ENCODE assay signal across 14 cellular contexts in genomic region chr17:60086822-60087591, GRCh38. TPM values are rescaled to one million over a fixed set of nuclear protein-coding genes. Genes with fewer than 3 reads are reported as not detected.
DNase-seq lines count a peak whose midpoint lies in the region; ATAC-seq and TF ChIP-seq lines count a peak whose summit lies in the region.
"Had no signal": no experiment of that assay in that cellular context is flagged by ENCODE, and none has a peak within 500 bp of the region (broad histone marks: within the 10 kb centered on the region; RNA-seq: fewer than 3 reads in every experiment).

No MANE protein-coding gene starts in this region.

- DNase-seq in MCF 10A (ENCODE audit: unreplicated experiment) (peak; percentile 68), mammary epithelial cell (no peak), T-helper 17 cell (no peak), fibroblast of villous mesenchyme (ENCODE audit: low read depth) (peak; percentile 63), NCI-H1436 (lab: John Stamatoyannopoulos, UW) (no peak), immature natural killer cell (no peak)
- no peak for DNase-seq in activated effector memory CD4-positive, alpha-beta T cell treated with anti-CD3 and anti-CD28 coated beads, Interleukin-2, amount 50 U/mL, for 16 hours
- DNase-seq: effector CD8-positive, alpha-beta T cell; small intestine had no signal

- POLR2A ChIA-PET in MCF 10A (lab: Yijun Ruan, JAX): interaction anchor here (0.6 to 2.3 kb wide), 9 partner anchors 7 to 730 kb away, joined by 3 to 20 read pairs (median 4); partner anchors contain the start of genes BCAS3 and HEATR6

- H3K9me3 ChIP-seq in mammary epithelial cell (replicated peaks; ENCODE audit: insufficient read depth, low read length) (no peaks in the 10 kb centered on the region), T-helper 17 cell (ENCODE audit: control insufficient read depth, low read length, poor library complexity, severe bottlenecking) (no peaks in the 10 kb centered on the region)

- no peaks in the 10 kb centered on the region for H3K27me3 ChIP-seq in mammary epithelial cell (ENCODE audit: insufficient read depth, low read length)

- no peak overlapping the region for H3K4me2 ChIP-seq in mammary epithelial cell (ENCODE audit: insufficient read depth, low read depth, low read length)

- H3K4me1 ChIP-seq in mammary epithelial cell (ENCODE audit: insufficient read depth, low read length): peaks cover 13% of the 10 kb centered on the region

- H3K27ac ChIP-seq in mammary epithelial cell (ENCODE audit: insufficient read depth, low read depth, low read length): no peak overlapping the region

- H3K4me1 Mint-ChIP-seq in MCF 10A (ENCODE audit: insufficient read depth, unreplicated experiment) (peaks cover 29% of the 10 kb centered on the region), T-helper 17 cell (peaks cover 9% of the 10 kb centered on the region), immature natural killer cell (no peaks in the 10 kb centered on the region)
- H3K4me1 Mint-ChIP-seq: stimulated activated effector memory CD8-positive, alpha-beta T cell treated with anti-CD3 and anti-CD28 coated beads, Interleukin-12 subunit alpha, Interleukin-12 subunit beta, amount 100 ng/mL, for 72 hours had no signal

- intact Hi-C loops in MCF 10A (cut with micrococcal nuclease): no loop called here
- intact Hi-C loops in mammary epithelial cell (cut with micrococcal nuclease): loop anchor here (10.0 kb wide), 1 partner anchor 48 kb away; no protein-coding TSS in a partner anchor

- no peaks in the 10 kb centered on the region for H3K9me3 Mint-ChIP-seq in MCF 10A (ENCODE audit: unreplicated experiment)
- no peaks in the 10 kb centered on the region for H3K9me3 Mint-ChIP-seq in immature natural killer cell
- H3K9me3 Mint-ChIP-seq: activated T-helper 1 cell treated with anti-CD3 and anti-CD28 coated beads, Interleukin-12 subunit alpha, Interleukin-12 subunit beta, Interleukin-2, Interleukin-4 antibody, amounts not matched to agents 30 ng/mL and 10 ng/mL and 1 ng/mL, durations not matched to agents 14 hours and 24 hours and 36 hours; stimulated activated effector memory CD8-positive, alpha-beta T cell treated with anti-CD3 and anti-CD28 coated beads, Interleukin-12 subunit alpha, Interleukin-12 subunit beta, amount 100 ng/mL, for 72 hours; T-helper 2 cell treated with Interferon-gamma antibody and Interleukin-4, amounts not matched to agents 5 μg/mL and 100 μg/mL, for 36 hours had no signal

- CTCF ChIA-PET in MCF 10A (lab: Yijun Ruan, JAX): interaction anchor here (0.6 to 0.9 kb wide), 2 partner anchors 9 to 11 kb away, joined by 3 to 4 read pairs; partner anchors contain the start of gene HEATR6
- CTCF ChIA-PET in mammary epithelial cell (lab: Charles Lee; ENCODE audit: low non-redundant PET): no interaction called here

- no peaks in the 10 kb centered on the region for H3K36me3 ChIP-seq in mammary epithelial cell (ENCODE audit: insufficient read depth, low read length)

- peaks cover 17% of the 10 kb centered on the region for H3K36me3 Mint-ChIP-seq in MCF 10A (ENCODE audit: insufficient read depth, unreplicated experiment)
- peaks cover 5% of the 10 kb centered on the region for H3K36me3 Mint-ChIP-seq in T-helper 17 cell (ENCODE audit: low read depth)
- no peaks in the 10 kb centered on the region for H3K36me3 Mint-ChIP-seq in immature natural killer cell
- H3K36me3 Mint-ChIP-seq: stimulated activated effector memory CD8-positive, alpha-beta T cell treated with anti-CD3 and anti-CD28 coated beads, Interleukin-12 subunit alpha, Interleukin-12 subunit beta, amount 100 ng/mL, for 72 hours had no signal

- H3K27ac Mint-ChIP-seq in MCF 10A (ENCODE audit: low read depth, unreplicated experiment) (peak overlapping the region; percentile 64), T-helper 17 cell (peak overlapping the region; percentile 78), immature natural killer cell (no peak overlapping the region)
- H3K27ac Mint-ChIP-seq: activated T-helper 1 cell treated with anti-CD3 and anti-CD28 coated beads, Interleukin-12 subunit alpha, Interleukin-12 subunit beta, Interleukin-2, Interleukin-4 antibody, amounts not matched to agents 30 ng/mL and 10 ng/mL and 1 ng/mL, durations not matched to agents 14 hours and 24 hours and 36 hours; T-helper 2 cell treated with Interferon-gamma antibody and Interleukin-4, amounts not matched to agents 5 μg/mL and 100 μg/mL, for 36 hours had no signal

- peak overlapping the region; percentile 71 for H3K4me3 Mint-ChIP-seq in MCF 10A (ENCODE audit: unreplicated experiment)
- H3K4me3 Mint-ChIP-seq in T-helper 17 cell: peak overlapping the region; percentile 45
- no peak overlapping the region for H3K4me3 Mint-ChIP-seq in immature natural killer cell
- H3K4me3 Mint-ChIP-seq: activated T-helper 1 cell treated with anti-CD3 and anti-CD28 coated beads, Interleukin-12 subunit alpha, Interleukin-12 subunit beta, Interleukin-2, Interleukin-4 antibody, amounts not matched to agents 30 ng/mL and 10 ng/mL and 1 ng/mL, durations not matched to agents 14 hours and 24 hours and 36 hours; stimulated activated effector memory CD8-positive, alpha-beta T cell treated with anti-CD3 and anti-CD28 coated beads, Interleukin-12 subunit alpha, Interleukin-12 subunit beta, amount 100 ng/mL, for 72 hours; T-helper 2 cell treated with Interferon-gamma antibody and Interleukin-4, amounts not matched to agents 5 μg/mL and 100 μg/mL, for 36 hours had no signal

- H2AFZ ChIP-seq in mammary epithelial cell (ENCODE audit: low read depth, low read length): no peak overlapping the region

- H3K4me3 ChIP-seq in mammary epithelial cell (replicated peaks in 1 of 3; ENCODE audit: insufficient read depth in 1 of 3, low read depth in 2 of 3, low read length in 3 of 3): no peak overlapping the region
- peak overlapping the region; percentile 45 for H3K4me3 ChIP-seq in fibroblast of villous mesenchyme (ENCODE audit: low read depth, low read length)
- H3K4me3 ChIP-seq: GM12878 had no signal

- peaks cover 6% of the 10 kb centered on the region for H3K79me2 ChIP-seq in mammary epithelial cell (ENCODE audit: insufficient read depth, low read length)

- WGBS in mammary epithelial cell (ENCODE audit: low coverage, missing lambda C conversion rate): 72% methylated on average over 6 of the region's 6 CpGs

- ATAC-seq in T-helper 17 cell: no peak
- no peak for ATAC-seq in HG03442 (IDR thresholded peaks at IDR 0.05; ENCODE audit: unreplicated experiment)
- ATAC-seq: GM12878; stimulated activated effector memory CD8-positive, alpha-beta T cell treated with anti-CD3 and anti-CD28 coated beads, Interleukin-12 subunit alpha, Interleukin-12 subunit beta, amount 100 ng/mL, for 72 hours had no signal

- in situ Hi-C loops in mammary epithelial cell (cut with MboI; ENCODE audit: low sequenced_read_pairs in 2 of 2): no loop called here

- BruUV-seq in MCF 10A (replicated peaks; lab: Mats Ljungman, UMichigan): no TSS peak
- no TSS peak for BruUV-seq in mammary epithelial cell (replicated peaks; lab: Mats Ljungman, UMichigan)

- no peaks in the 10 kb centered on the region for H4K20me1 ChIP-seq in mammary epithelial cell (ENCODE audit: insufficient read depth, low read length)

- no peak overlapping the region for H3K9ac ChIP-seq in mammary epithelial cell (ENCODE audit: insufficient read depth, low read length)

- dilution Hi-C loops in mammary epithelial cell (cut with HindIII; ENCODE audit: low sequenced_read_pairs): no loop called here

- H3K27me3 Mint-ChIP-seq in MCF 10A (ENCODE audit: insufficient read depth, unreplicated experiment) (no peaks in the 10 kb centered on the region), T-helper 17 cell (peaks cover 13% of the 10 kb centered on the region), immature natural killer cell (ENCODE audit: low read depth in 3 of 3) (no peaks in the 10 kb centered on the region)

- no peak for TF ChIP-seq CTCF in MCF 10A (IDR thresholded peaks at IDR 0.05; ENCODE audit: unreplicated experiment)
- TF ChIP-seq CTCF in mammary epithelial cell (conservative IDR thresholded peaks at IDR 0.05 in 1 of 2, IDR thresholded peaks at IDR 0.05 in 1 of 2; ENCODE audit: extremely low read depth in 1 of 2, insufficient read depth in 1 of 2, low read depth in 1 of 2, low read length in 2 of 2): no peak
- TF ChIP-seq CTCF in fibroblast of villous mesenchyme (IDR thresholded peaks at IDR 0.05; ENCODE audit: insufficient read depth, low read depth, low read length): no peak

RNA-seq across cellular contexts. Expression of gene HEATR6, which starts 8.3 kb away (rescaled TPM):
- total RNA-seq in MCF 10A (2022) (20.7 and 23.5 TPM in 2 replicates), mammary epithelial cell (10 to 100 TPM; 20.4 to 21.5 TPM), T-helper 17 cell (10 to 100 TPM; 13.7 to 18.5 TPM), fibroblast of villous mesenchyme (26.7 and 27.6 TPM in 2 replicates)
- polyA plus RNA-seq in mammary epithelial cell (17.3 TPM), immature natural killer cell (10 to 100 TPM in 1 of 3 donors, 1 to 10 TPM in 2; 4.3 to 12.0 (median 9.7) TPM)
- polyA minus RNA-seq in mammary epithelial cell: 15.6 TPM

Comparison
In these comparisons a context has a peak if more than half of its experiments do, and no peak if none do; other contexts are left out.
1. DNase-seq: peak in MCF 10A (single experiment) and fibroblast of villous mesenchyme (single experiment); none in mammary epithelial cell (single experiment), T-helper 17 cell (0 of 3), NCI-H1436 (single experiment), activated effector memory CD4-positive, alpha-beta T cell treated with anti-CD3 and anti-CD28 coated beads, Interleukin-2, amount 50 U/mL, for 16 hours (single experiment) and immature natural killer cell (0 of 3).
2. H3K27ac Mint-ChIP-seq: peak in MCF 10A (single experiment) and T-helper 17 cell (single experiment); none in immature natural killer cell (0 of 6).
3. H3K4me3 Mint-ChIP-seq: peak in MCF 10A (single experiment) and T-helper 17 cell (single experiment); none in immature natural killer cell (0 of 5).